1 cellular context compared by ENCODE assay signal in genomic region chr17:2346475-2346874, GRCh38.
TF ChIP-seq lines count a peak whose summit lies in the region.

No MANE protein-coding gene starts in this region.

TF ChIP-seq in WTC11, 78 proteins besides CTCF, POLR2A, EP300 and RAD21 (continued from another document):
- no peak for TF ChIP-seq ZNF512 (CRISPR knock-in tag; IDR thresholded peaks at IDR 0.05; ENCODE audit: borderline replicate concordance)
- TF ChIP-seq ZNF219 (CRISPR knock-in tag; IDR thresholded peaks at IDR 0.05; ENCODE audit: borderline replicate concordance) = no peak
- TF ChIP-seq HMGXB4 (CRISPR knock-in tag; IDR thresholded peaks at IDR 0.05) = no peak
- no peak for TF ChIP-seq ZNF396 (CRISPR knock-in tag; IDR thresholded peaks at IDR 0.05; ENCODE audit: borderline replicate concordance)
- no peak for TF ChIP-seq MAX (CRISPR knock-in tag; IDR thresholded peaks at IDR 0.05)
- no peak for TF ChIP-seq SP1 (CRISPR knock-in tag; conservative IDR thresholded peaks at IDR 0.05)
- no peak for TF ChIP-seq CREM (CRISPR knock-in tag; IDR thresholded peaks at IDR 0.05)
- no peak for TF ChIP-seq KAT7 (CRISPR knock-in tag; IDR thresholded peaks at IDR 0.05; ENCODE audit: borderline replicate concordance)
- TF ChIP-seq MXD4 (CRISPR knock-in tag; IDR thresholded peaks at IDR 0.05; ENCODE audit: borderline replicate concordance) = no peak
- TF ChIP-seq HMGA2 (CRISPR knock-in tag; IDR thresholded peaks at IDR 0.05) = no peak
- no peak for TF ChIP-seq ZNF121 (CRISPR knock-in tag; IDR thresholded peaks at IDR 0.05)
- no peak for TF ChIP-seq E2F5 (CRISPR knock-in tag; IDR thresholded peaks at IDR 0.05)
- TF ChIP-seq SMAD3 (CRISPR knock-in tag; IDR thresholded peaks at IDR 0.05; ENCODE audit: borderline replicate concordance) = no peak
- TF ChIP-seq FOXK1 (CRISPR knock-in tag; IDR thresholded peaks at IDR 0.05) = no peak
- TF ChIP-seq CREB1 (CRISPR knock-in tag; IDR thresholded peaks at IDR 0.05) = no peak
TF ChIP-seq in WTC11: peak in this region for 0.
